ENCODE assay signal across 8 cellular contexts in genomic region chr5:5377780-5378179, GRCh38.
"Had no signal": no experiment of that assay in that cellular context is flagged by ENCODE, and none has a peak within 500 bp of the region (broad histone marks: within the 10 kb centered on the region; RNA-seq: fewer than 3 reads in every experiment).

No MANE protein-coding gene starts in this region.

- H3K4me1 ChIP-seq: HAP-1 had no signal

- H3K27ac ChIP-seq: GM23248, HL-60 had no signal

- H3K9me3 ChIP-seq: HAP-1 had no signal

- ATAC-seq: HCT116 had no signal

- H3K4me3 ChIP-seq: GM23248, HAP-1 had no signal

- DNase-seq: GM23248, GOT3, H7, HFFc6, KG1 had no signal

- H3K36me3 ChIP-seq: HAP-1 had no signal
